In the genomic region with DNA sequence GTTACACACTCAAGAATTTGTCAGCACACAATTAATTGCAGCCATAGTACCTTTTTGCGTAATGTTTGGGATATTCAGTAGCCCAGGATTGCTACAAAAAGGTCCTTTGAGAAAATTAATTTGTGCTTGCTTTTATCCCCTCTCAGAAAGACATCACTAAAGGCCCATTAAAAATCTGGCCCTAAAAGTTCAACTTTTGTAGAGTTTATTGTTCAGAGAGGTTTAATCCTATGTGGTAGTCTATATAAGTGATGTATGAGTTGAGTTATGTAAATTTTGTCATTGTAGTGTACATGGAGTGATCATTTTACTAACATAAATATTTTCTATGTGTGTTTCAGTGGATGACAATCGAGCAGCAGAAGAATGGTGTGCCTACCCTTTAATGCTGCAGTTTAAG, we compare ENCODE assay signal across 22 cellular contexts.
DNase-seq lines count a peak whose midpoint lies in the region; ATAC-seq, FAIRE-seq and TF ChIP-seq lines count a peak whose summit lies in the region.
"Had no signal": no experiment of that assay in that cellular context is flagged by ENCODE, and none has a peak within 500 bp of the region (broad histone marks: within the 10 kb centered on the region; RNA-seq: fewer than 3 reads in every experiment).

No MANE protein-coding gene starts in this region.

- H3K9me3 Mint-ChIP-seq in neural progenitor cell, result no peaks in the 10 kb centered on the region
- H3K9me3 Mint-ChIP-seq in activated CD4-positive, alpha-beta T cell treated with anti-CD3 and anti-CD28 coated beads for 36 hours (ENCODE audit: low read depth), result no peaks in the 10 kb centered on the region
- H3K9me3 Mint-ChIP-seq: CD4-positive, alpha-beta T cell; CD8-positive, alpha-beta T cell had no signal

- peaks cover 23% of the 10 kb centered on the region for H3K4me1 ChIP-seq in cardiac muscle cell (ENCODE audit: low read depth)
- H3K4me1 ChIP-seq in HEK293 (ENCODE audit: control insufficient read depth, insufficient read depth, low read length), result peaks cover 30% of the 10 kb centered on the region
- H3K4me1 ChIP-seq in neural progenitor cell, result no peaks in the 10 kb centered on the region
- H3K4me1 ChIP-seq: A549; BLaER1 treated with 17β-estradiol and CSF1 and Interleukin-3, amounts not matched to agents 10 nM and 100 nM; Caco-2 had no signal

- no peak overlapping the region for H3K4me3 Mint-ChIP-seq in neural progenitor cell
- no peak overlapping the region for H3K4me3 Mint-ChIP-seq in activated CD4-positive, alpha-beta T cell treated with anti-CD3 and anti-CD28 coated beads for 36 hours
- H3K4me3 Mint-ChIP-seq: B cell; CD4-positive, alpha-beta T cell; CD8-positive, alpha-beta T cell had no signal

- CTCF ChIA-PET in HEK293 (lab: Yijun Ruan, JAX), result interaction anchor here (0.6 to 1.5 kb wide), 2 partner anchors 9 kb away, joined by 4 read pairs; no protein-coding TSS in a partner anchor
- CTCF ChIA-PET in activated CD4-positive, alpha-beta T cell treated with anti-CD3 and anti-CD28 coated beads for 36 hours (lab: Charles Lee), result interaction anchor here (0.8 kb wide), 1 partner anchor 121 kb away, joined by 3 read pairs; no protein-coding TSS in a partner anchor

- no peak overlapping the region for H2AFZ ChIP-seq in neural progenitor cell (replicated peaks)

- H3K27ac ChIP-seq in cardiac muscle cell (peak overlapping the region; percentile 25), HEK293 (ENCODE audit: extremely low read depth, low read depth, low read length) (no peak overlapping the region), neural progenitor cell (peak overlapping the region; percentile 27)
- H3K27ac ChIP-seq: A549; BLaER1 treated with 17β-estradiol and CSF1 and Interleukin-3, amounts not matched to agents 10 nM and 100 nM; C4-2B had no signal

- peak; percentile 11 for FAIRE-seq in GM19239 (lab: Jason Lieb, UNC)
- FAIRE-seq: A549, D721Med, GM12878, GM12892 had no signal

- H3K36me3 Mint-ChIP-seq in neural progenitor cell, result peaks cover 32% of the 10 kb centered on the region
- H3K36me3 Mint-ChIP-seq in activated CD4-positive, alpha-beta T cell treated with anti-CD3 and anti-CD28 coated beads for 36 hours (ENCODE audit: low read depth), result peaks cover 22% of the 10 kb centered on the region

- H3K4me1 Mint-ChIP-seq in neural progenitor cell, result no peaks in the 10 kb centered on the region
- H3K4me1 Mint-ChIP-seq in activated CD4-positive, alpha-beta T cell treated with anti-CD3 and anti-CD28 coated beads for 36 hours, result peaks cover 9% of the 10 kb centered on the region
- H3K4me1 Mint-ChIP-seq: B cell had no signal

- H3K79me2 ChIP-seq in neural progenitor cell (ENCODE audit: low read depth), result no peaks in the 10 kb centered on the region

- DNase-seq in cardiac muscle cell (ENCODE audit: low read depth in 1 of 2, low spot score in 1 of 2), result no peak
- no peak for DNase-seq in Right ventricle myocardium superior
- DNase-seq in GM19239 (ENCODE audit: insufficient read length, low spot score), result no peak
- DNase-seq in neural progenitor cell (ENCODE audit: low spot score), result no peak
- no peak for DNase-seq in activated effector memory CD4-positive, alpha-beta T cell treated with Interleukin-2 at 50 U/mL for 16 hours
- DNase-seq in activated CD4-positive, alpha-beta T cell treated with anti-CD3 and anti-CD28 coated beads for 36 hours, result no peak
- DNase-seq: 8988T; AML-193; Caco-2; Calu3; CD4-positive, alpha-beta T cell; CD8-positive, alpha-beta T cell; DMS79 treated with DMSO at 0.1 percent for 48 hours had no signal

- peaks cover 4% of the 10 kb centered on the region for H4K20me1 ChIP-seq in neural progenitor cell (ENCODE audit: low read depth)

- H3K9me3 ChIP-seq in cardiac muscle cell (ENCODE audit: low read depth) (no peaks in the 10 kb centered on the region), HEK293 (ENCODE audit: control insufficient read depth, insufficient read depth, low read depth, low read length) (no peaks in the 10 kb centered on the region), neural progenitor cell (ENCODE audit: low read depth) (no peaks in the 10 kb centered on the region)
- H3K9me3 ChIP-seq: A549; BLaER1 treated with 17β-estradiol and CSF1 and Interleukin-3, amounts not matched to agents 10 nM and 100 nM; Caco-2 had no signal

- H3F3A ChIP-seq in neural progenitor cell (ENCODE audit: low read depth), result no peaks in the 10 kb centered on the region

- H3K36me3 ChIP-seq in cardiac muscle cell (peaks cover 17% of the 10 kb centered on the region), HEK293 (ENCODE audit: control insufficient read depth in 2 of 2, insufficient read depth in 1 of 2, low read length in 2 of 2) (peaks cover 0 to 13% of the 10 kb centered on the region in 2 experiments), neural progenitor cell (no peaks in the 10 kb centered on the region)

- no peak overlapping the region for H3K4me3 ChIP-seq in cardiac muscle cell
- no peak overlapping the region for H3K4me3 ChIP-seq in HEK293 (ENCODE audit: low read depth, low read length)
- H3K4me3 ChIP-seq in neural progenitor cell, result no peak overlapping the region
- H3K4me3 ChIP-seq: A549; BLaER1 treated with 17β-estradiol and CSF1 and Interleukin-3, amounts not matched to agents 10 nM and 100 nM; GM12878 had no signal

- no peaks in the 10 kb centered on the region for H3K27me3 ChIP-seq in cardiac muscle cell
- H3K27me3 ChIP-seq in neural progenitor cell, result no peaks in the 10 kb centered on the region
- H3K27me3 ChIP-seq: BLaER1 treated with 17β-estradiol and CSF1 and Interleukin-3, amounts not matched to agents 10 nM and 100 nM had no signal

- H3K27ac Mint-ChIP-seq in neural progenitor cell, result no peak overlapping the region
- H3K27ac Mint-ChIP-seq in activated CD4-positive, alpha-beta T cell treated with anti-CD3 and anti-CD28 coated beads for 36 hours, result no peak overlapping the region
- H3K27ac Mint-ChIP-seq: B cell; CD4-positive, alpha-beta T cell; CD8-positive, alpha-beta T cell had no signal

- intact Hi-C loops in Right ventricle myocardium superior (cut with DNase I), result no loop called here
- intact Hi-C loops in activated CD4-positive, alpha-beta T cell treated with anti-CD3 and anti-CD28 coated beads for 36 hours (cut with DNase I, micrococcal nuclease), result no loop called here

- no peaks in the 10 kb centered on the region for H3K27me3 Mint-ChIP-seq in neural progenitor cell (ENCODE audit: insufficient read depth, low read depth)
- H3K27me3 Mint-ChIP-seq in activated CD4-positive, alpha-beta T cell treated with anti-CD3 and anti-CD28 coated beads for 36 hours, result no peaks in the 10 kb centered on the region
- H3K27me3 Mint-ChIP-seq: B cell; CD4-positive, alpha-beta T cell had no signal

- ATAC-seq in Right ventricle myocardium superior (ENCODE audit: poor library complexity) (no peak), HG02884 (IDR thresholded peaks at IDR 0.05; ENCODE audit: unreplicated experiment) (no peak)
- no peak for ATAC-seq in activated CD4-positive, alpha-beta T cell treated with anti-CD3 and anti-CD28 coated beads for 36 hours
- ATAC-seq: A549; CD8-positive, alpha-beta T cell; GM12878 had no signal

- TF ChIP-seq CTCF in cardiac muscle cell (IDR thresholded peaks at IDR 0.05; ENCODE audit: low read depth, low read length) (no peak), HEK293 (tag by site-specific recombination; IDR thresholded peaks at IDR 0.05) (no peak), neural progenitor cell (IDR thresholded peaks at IDR 0.05) (no peak)

- H3K4me2 ChIP-seq in neural progenitor cell, result no peak overlapping the region
- H3K4me2 ChIP-seq: A549; BLaER1 treated with 17β-estradiol and CSF1 and Interleukin-3, amounts not matched to agents 10 nM and 100 nM had no signal

- POLR2A ChIA-PET in HEK293 (lab: Yijun Ruan, JAX), result no interaction called here
- POLR2A ChIA-PET in activated CD4-positive, alpha-beta T cell treated with anti-CD3 and anti-CD28 coated beads for 36 hours (lab: Charles Lee), result no interaction called here

- H3K9ac ChIP-seq in neural progenitor cell, result no peak overlapping the region
- H3K9ac ChIP-seq: BLaER1 treated with 17β-estradiol and CSF1 and Interleukin-3, amounts not matched to agents 10 nM and 100 nM had no signal

TF ChIP-seq in HEK293, 187 proteins besides CTCF, POLR2A, EP300 and RAD21:
- TF ChIP-seq, protein P1, sequence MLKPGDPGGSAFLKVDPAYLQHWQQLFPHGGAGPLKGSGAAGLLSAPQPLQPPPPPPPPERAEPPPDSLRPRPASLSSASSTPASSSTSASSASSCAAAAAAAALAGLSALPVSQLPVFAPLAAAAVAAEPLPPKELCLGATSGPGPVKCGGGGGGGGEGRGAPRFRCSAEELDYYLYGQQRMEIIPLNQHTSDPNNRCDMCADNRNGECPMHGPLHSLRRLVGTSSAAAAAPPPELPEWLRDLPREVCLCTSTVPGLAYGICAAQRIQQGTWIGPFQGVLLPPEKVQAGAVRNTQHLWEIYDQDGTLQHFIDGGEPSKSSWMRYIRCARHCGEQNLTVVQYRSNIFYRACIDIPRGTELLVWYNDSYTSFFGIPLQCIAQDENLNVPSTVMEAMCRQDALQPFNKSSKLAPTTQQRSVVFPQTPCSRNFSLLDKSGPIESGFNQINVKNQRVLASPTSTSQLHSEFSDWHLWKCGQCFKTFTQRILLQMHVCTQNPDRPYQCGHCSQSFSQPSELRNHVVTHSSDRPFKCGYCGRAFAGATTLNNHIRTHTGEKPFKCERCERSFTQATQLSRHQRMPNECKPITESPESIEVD (tag by site-specific recombination; IDR thresholded peaks at IDR 0.05), result peak; percentile 32; the same call in 1 of the 2 replicates
- TF ChIP-seq ZNF585B (tag by site-specific recombination; IDR thresholded peaks at IDR 0.05), result no peak
- TF ChIP-seq, protein P2, sequence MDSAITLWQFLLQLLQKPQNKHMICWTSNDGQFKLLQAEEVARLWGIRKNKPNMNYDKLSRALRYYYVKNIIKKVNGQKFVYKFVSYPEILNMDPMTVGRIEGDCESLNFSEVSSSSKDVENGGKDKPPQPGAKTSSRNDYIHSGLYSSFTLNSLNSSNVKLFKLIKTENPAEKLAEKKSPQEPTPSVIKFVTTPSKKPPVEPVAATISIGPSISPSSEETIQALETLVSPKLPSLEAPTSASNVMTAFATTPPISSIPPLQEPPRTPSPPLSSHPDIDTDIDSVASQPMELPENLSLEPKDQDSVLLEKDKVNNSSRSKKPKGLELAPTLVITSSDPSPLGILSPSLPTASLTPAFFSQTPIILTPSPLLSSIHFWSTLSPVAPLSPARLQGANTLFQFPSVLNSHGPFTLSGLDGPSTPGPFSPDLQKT (IDR thresholded peaks at IDR 0.05; ENCODE audit: borderline replicate concordance, low read depth, low read length), result no peak
- TF ChIP-seq ZEB2 (tag by site-specific recombination; IDR thresholded peaks at IDR 0.05), result no peak
- TF ChIP-seq ZNF544 (tag by site-specific recombination; IDR thresholded peaks at IDR 0.05), result no peak
- TF ChIP-seq ZNF350 (tag by site-specific recombination; IDR thresholded peaks at IDR 0.05), result no peak
TF ChIP-seq in HEK293: peak in this region for 1.
